20 cellular contexts compared by ENCODE assay signal in genomic region chr20:22904411-22904810, GRCh38.
"Had no signal": no experiment of that assay in that cellular context is flagged by ENCODE, and none has a peak within 500 bp of the region (broad histone marks: within the 10 kb centered on the region; RNA-seq: fewer than 3 reads in every experiment).

No MANE protein-coding gene starts in this region.

- H3K36me3 ChIP-seq: gastroesophageal sphincter, heart left ventricle, left lung, neutrophil, right lobe of liver, thoracic aorta, tibial nerve, upper lobe of left lung had no signal

- H3K79me2 ChIP-seq: hepatocyte, parathyroid adenoma had no signal

- H2AFZ ChIP-seq: hepatocyte, parathyroid adenoma had no signal

- H3K4me3 ChIP-seq: dorsolateral prefrontal cortex, gastroesophageal sphincter, heart left ventricle, hepatocyte, left lung, mucosa of descending colon, right lobe of liver, thoracic aorta, tibial nerve, upper lobe of left lung had no signal

- ATAC-seq: gastroesophageal sphincter; heart left ventricle; left lung; mucosa of descending colon; right lobe of liver; stimulated activated naive B cell treated with anti-CD40 and anti-IgM and Interleukin-4, amounts not matched to agents 10 μg/mL and 1 μg/mL and 100 μg/mL, for 72 hours had no signal

- H3K9me3 ChIP-seq: neutrophil, right lobe of liver, thoracic aorta had no signal

- H3K4me2 ChIP-seq: hepatocyte had no signal

- H3K9ac ChIP-seq: parathyroid adenoma had no signal

- DNase-seq: dorsolateral prefrontal cortex; effector CD4-positive, alpha-beta T cell; heart left ventricle; left cardiac atrium; left lung; mesenchymal stem cell; mucosa of descending colon; naive B cell; right lobe of liver; small intestine; stimulated activated CD4-positive, alpha-beta T cell treated with anti-CD3 and anti-CD28 coated beads, Interleukin-15, amount 100 ng/mL, for 24 hours; stimulated activated CD4-positive, alpha-beta T cell treated with anti-CD3 and anti-CD28 coated beads, Interleukin-2, amount 100 ng/mL, for 48 hours; stimulated activated naive B cell treated with anti-CD40 and anti-IgM and Interleukin-4, amounts not matched to agents 10 μg/mL and 1 μg/mL and 100 μg/mL, for 72 hours; upper lobe of left lung had no signal

- H3K4me1 ChIP-seq: gastroesophageal sphincter, left lung, parathyroid adenoma, right lobe of liver, upper lobe of left lung had no signal

- H3K27ac ChIP-seq: dorsolateral prefrontal cortex, gastroesophageal sphincter, heart left ventricle, left lung, neutrophil, parathyroid adenoma, right lobe of liver, thoracic aorta, tibial nerve, upper lobe of left lung had no signal

- H3K27me3 ChIP-seq: dorsolateral prefrontal cortex, hepatocyte, neutrophil, right lobe of liver, tibial nerve, upper lobe of left lung had no signal
